Comparison of ENCODE assay signal across 25 cellular contexts in the genomic region with DNA sequence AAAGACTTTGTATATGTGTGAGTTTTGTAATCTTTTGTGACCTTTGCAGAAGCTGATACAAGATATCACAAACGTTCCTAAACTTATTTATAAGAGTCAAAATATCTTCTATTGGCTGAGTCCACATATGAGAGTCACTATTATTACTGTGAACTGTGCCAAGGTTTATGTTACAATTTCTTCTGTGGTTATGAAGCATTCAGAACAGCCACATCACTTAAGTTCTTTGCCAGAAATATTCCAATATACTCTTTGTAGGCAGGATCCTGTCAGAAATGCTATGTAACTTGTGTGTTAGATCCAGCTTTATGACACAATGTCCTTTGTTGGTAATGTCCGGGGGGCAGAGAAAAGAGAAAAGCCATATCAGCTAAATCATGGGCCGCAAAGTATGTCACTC.
"Had no signal": no experiment of that assay in that cellular context is flagged by ENCODE, and none has a peak within 500 bp of the region (broad histone marks: within the 10 kb centered on the region; RNA-seq: fewer than 3 reads in every experiment).

No MANE protein-coding gene starts in this region.

- H3K4me3 ChIP-seq: left lung, lower lobe of right lung, pancreas, right atrium auricular region, right lobe of liver, skin epidermis, stomach, testis, thyroid gland, transverse colon, upper lobe of left lung had no signal

- H3K27me3 ChIP-seq: left lung, pancreas, right atrium auricular region, right lobe of liver, stomach, testis, thyroid gland, transverse colon, upper lobe of left lung had no signal

- H3K36me3 ChIP-seq: left lung, lower lobe of right lung, pancreas, right atrium auricular region, right lobe of liver, stomach, thyroid gland, transverse colon, upper lobe of left lung had no signal

- H3K9me3 ChIP-seq: left lung, lower lobe of right lung, pancreas, right atrium auricular region, right lobe of liver, stomach, testis, thyroid gland, transverse colon, upper lobe of left lung had no signal

- H3K27ac ChIP-seq: left lung, lower lobe of right lung, pancreas, right atrium auricular region, right lobe of liver, skin epidermis, stomach, testis, thyroid gland, transverse colon, upper lobe of left lung had no signal

- ATAC-seq: left colon; left lung; lower lobe of right lung; naive thymus-derived CD8-positive, alpha-beta T cell; pancreas; right lobe of liver; stimulated activated naive B cell treated with anti-CD40 and anti-IgM and Interleukin-4, amounts not matched to agents 10 μg/mL and 1 μg/mL and 100 μg/mL, for 72 hours; stimulated activated naive CD8-positive, alpha-beta T cell treated with anti-CD3 and anti-CD28 coated beads, Interleukin-15, Interleukin-2, amounts not matched to agents 100 U/mL and 50 U/mL, for 24 hours had no signal

- H3K4me1 ChIP-seq: left lung, lower lobe of right lung, pancreas, right atrium auricular region, right lobe of liver, stomach, testis, thyroid gland, transverse colon, upper lobe of left lung had no signal

- DNase-seq: hypothalamus; immature natural killer cell; kidney; left colon; left lung; lower lobe of right lung; mammary epithelial cell; mesenchymal stem cell; naive thymus-derived CD8-positive, alpha-beta T cell; nucleus accumbens; pancreas; right lobe of liver; stimulated activated CD4-positive, alpha-beta T cell treated with anti-CD3 and anti-CD28 coated beads, Interleukin-12 subunit alpha, Interleukin-12 subunit beta, amount 100 ng/mL, for 4 hours; stimulated activated CD4-positive, alpha-beta T cell treated with anti-CD3 and anti-CD28 coated beads, Interleukin-15, amount 100 ng/mL, for 24 hours; stimulated activated CD4-positive, alpha-beta T cell treated with anti-CD3 and anti-CD28 coated beads, Interleukin-2, amount 100 ng/mL, for 24 hours; stimulated activated CD4-positive, alpha-beta T cell treated with anti-CD3 and anti-CD28 coated beads, Interleukin-4, amount 100 ng/mL, for 1 hour; stimulated activated naive B cell treated with anti-CD40 and anti-IgM and Interleukin-4, amounts not matched to agents 10 μg/mL and 1 μg/mL and 100 μg/mL, for 72 hours; stimulated activated naive CD8-positive, alpha-beta T cell treated with anti-CD3 and anti-CD28 coated beads, Interleukin-15, Interleukin-2, amounts not matched to agents 100 U/mL and 50 U/mL, for 24 hours; stomach; testis; thyroid gland; transverse colon; upper lobe of left lung had no signal
